1 cellular context compared by ENCODE assay signal in genomic region chr19:10104665-10105221, GRCh38.
TF ChIP-seq lines count a peak whose summit lies in the region.

No MANE protein-coding gene starts in this region.

TF ChIP-seq in GM12878, 131 proteins besides CTCF, POLR2A, EP300 and RAD21 (continued from another document and continues in another):
- TF ChIP-seq PRDM15 (CRISPR knock-in tag; IDR thresholded peaks at IDR 0.05) (no peak), BCLAF1 (IDR thresholded peaks at IDR 0.05) (no peak), RFX5 (IDR thresholded peaks at IDR 0.05; ENCODE audit: low read depth, low read length) (no peak), MLLT1 (IDR thresholded peaks at IDR 0.05) (0 out of 2 replicates have a peak, but pooled peaks have one; percentile 15), IRF5 (IDR thresholded peaks at IDR 0.05; ENCODE audit: borderline replicate concordance) (no peak), ZNF687 (IDR thresholded peaks at IDR 0.05) (peak; percentile 91), CHD4 (IDR thresholded peaks at IDR 0.05) (no peak), BRCA1 (IDR thresholded peaks at IDR 0.05; ENCODE audit: low read depth, low read length) (no peak; the same call in 1 of the 2 replicates), PKNOX1 (IDR thresholded peaks at IDR 0.05) (peak; percentile 72; the same call in 1 of the 2 replicates), ZNF274 (IDR thresholded peaks at IDR 0.05; ENCODE audit: insufficient read depth, insufficient read length) (no peak), JUND (IDR thresholded peaks at IDR 0.05; ENCODE audit: low read depth, low read length) (no peak; the same call in 1 of the 2 replicates), EGR1 (IDR thresholded peaks at IDR 0.05; ENCODE audit: borderline replicate concordance in 1 of 2, low read depth in 2 of 2, low read length in 2 of 2) (no peak; a peak in 1 of 3 replicates), POLR2AphosphoS5 (IDR thresholded peaks at IDR 0.05; ENCODE audit: low read length) (peak; percentile 80), SREBF2 (IDR thresholded peaks at IDR 0.05; ENCODE audit: low read length) (no peak), GATAD2B (conservative IDR thresholded peaks at IDR 0.05; ENCODE audit: low read depth) (peak; percentile 100), CUX1 (IDR thresholded peaks at IDR 0.05; ENCODE audit: insufficient replicate concordance, low read depth, low read length) (peak; percentile 99), NKRF (conservative IDR thresholded peaks at IDR 0.05) (no peak), TCF12 (IDR thresholded peaks at IDR 0.05; ENCODE audit: low read depth, low read length) (peak; percentile 93), CEBPZ (IDR thresholded peaks at IDR 0.05; ENCODE audit: low read depth, low read length) (no peak), YY1 (IDR thresholded peaks at IDR 0.05; ENCODE audit: low read depth, low read length) (0 out of 2 replicates have a peak, but pooled peaks have one; percentile 30), HDAC2 (IDR thresholded peaks at IDR 0.05) (no peak), CREM (IDR thresholded peaks at IDR 0.05; ENCODE audit: low read depth) (peak; percentile 73), BCL11A (IDR thresholded peaks at IDR 0.05; ENCODE audit: low read depth, low read length) (peak; percentile 68), PML (IDR thresholded peaks at IDR 0.05; ENCODE audit: low read length) (peak; percentile 81; the same call in 1 of the 2 replicates)
